28 cellular contexts compared by ENCODE assay signal in the genomic region with DNA sequence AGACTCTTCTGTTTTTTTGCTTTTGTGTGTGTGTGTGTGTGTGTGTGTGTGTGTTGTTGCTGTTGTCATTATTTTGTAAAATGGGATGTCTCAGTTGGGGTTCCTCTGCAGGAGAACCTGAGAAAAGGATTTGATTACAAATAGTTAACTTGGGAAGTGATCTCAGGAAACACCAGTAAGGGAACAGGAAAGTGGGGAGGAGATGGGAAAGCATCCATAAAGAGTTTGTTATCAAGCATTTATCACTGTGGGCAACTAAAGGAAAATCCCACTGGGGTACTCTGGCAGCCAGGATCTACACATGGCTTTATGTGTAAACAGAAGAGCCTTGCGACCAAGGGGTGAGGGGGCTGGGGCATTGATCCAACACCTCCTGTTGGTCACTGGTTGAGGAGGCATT.
"Had no signal": no experiment of that assay in that cellular context is flagged by ENCODE, and none has a peak within 500 bp of the region (broad histone marks: within the 10 kb centered on the region; RNA-seq: fewer than 3 reads in every experiment).

No MANE protein-coding gene starts in this region.

- H3K4me3 ChIP-seq: colonic mucosa, dorsolateral prefrontal cortex, esophagus muscularis mucosa, esophagus squamous epithelium, gastrocnemius medialis, gastroesophageal sphincter, heart left ventricle, heart right ventricle, hepatocyte had no signal

- H3K4me2 ChIP-seq: hepatocyte had no signal

- FAIRE-seq: colon, endometrium, frontal cortex had no signal

- H3K27me3 ChIP-seq: colonic mucosa, dorsolateral prefrontal cortex, esophagus muscularis mucosa, esophagus squamous epithelium, foreskin keratinocyte, gastrocnemius medialis, gastroesophageal sphincter, heart right ventricle, hepatocyte had no signal

- H3K27ac ChIP-seq: colonic mucosa, dorsolateral prefrontal cortex, epithelial cell of prostate, esophagus muscularis mucosa, esophagus squamous epithelium, foreskin keratinocyte, gastrocnemius medialis, gastroesophageal sphincter, heart left ventricle, heart right ventricle, hepatocyte had no signal

- DNase-seq: colonic mucosa; cortex of kidney; dermis blood vessel endothelial cell; dorsolateral prefrontal cortex; effector CD4-positive, alpha-beta T cell; effector CD8-positive, alpha-beta T cell; effector memory CD4-positive, alpha-beta T cell; effector memory CD8-positive, alpha-beta T cell; endodermal cell; erythroblast; esophagus squamous epithelium; foreskin fibroblast; foreskin keratinocyte; foreskin melanocyte; gastrocnemius medialis; glutamatergic neuron; head of caudate nucleus; heart left ventricle; heart right ventricle had no signal

- ATAC-seq: effector memory CD8-positive, alpha-beta T cell; esophagus mucosa; foreskin keratinocyte; gastrocnemius medialis; gastroesophageal sphincter; heart left ventricle; heart right ventricle had no signal

- H3K36me3 ChIP-seq: colonic mucosa, esophagus muscularis mucosa, esophagus squamous epithelium, gastrocnemius medialis, gastroesophageal sphincter, heart left ventricle, heart right ventricle had no signal

- H2AFZ ChIP-seq: hepatocyte had no signal

- H3K4me1 ChIP-seq: colonic mucosa, esophagus squamous epithelium had no signal

- H3K9me3 Mint-ChIP-seq: dendritic cell treated with granulocyte-macrophage colony-stimulating factor and Interleukin-4, amounts not matched to agents 40 ng/mL and 50 ng/mL, for 4 days; effector memory CD8-positive, alpha-beta T cell; endodermal cell had no signal

- H3K9me3 ChIP-seq: colonic mucosa, esophagus muscularis mucosa, esophagus squamous epithelium, gastrocnemius medialis, gastroesophageal sphincter, heart left ventricle, heart right ventricle had no signal

- H3K27ac Mint-ChIP-seq: dendritic cell treated with granulocyte-macrophage colony-stimulating factor and Interleukin-4, amounts not matched to agents 40 ng/mL and 50 ng/mL, for 4 days; effector memory CD8-positive, alpha-beta T cell; endodermal cell had no signal

- H3K4me3 Mint-ChIP-seq: dendritic cell treated with granulocyte-macrophage colony-stimulating factor and Interleukin-4, amounts not matched to agents 40 ng/mL and 50 ng/mL, for 4 days; effector memory CD8-positive, alpha-beta T cell; endodermal cell had no signal

- H3K79me2 ChIP-seq: hepatocyte had no signal
